ENCODE assay signal across 1 cellular context in the genomic region with DNA sequence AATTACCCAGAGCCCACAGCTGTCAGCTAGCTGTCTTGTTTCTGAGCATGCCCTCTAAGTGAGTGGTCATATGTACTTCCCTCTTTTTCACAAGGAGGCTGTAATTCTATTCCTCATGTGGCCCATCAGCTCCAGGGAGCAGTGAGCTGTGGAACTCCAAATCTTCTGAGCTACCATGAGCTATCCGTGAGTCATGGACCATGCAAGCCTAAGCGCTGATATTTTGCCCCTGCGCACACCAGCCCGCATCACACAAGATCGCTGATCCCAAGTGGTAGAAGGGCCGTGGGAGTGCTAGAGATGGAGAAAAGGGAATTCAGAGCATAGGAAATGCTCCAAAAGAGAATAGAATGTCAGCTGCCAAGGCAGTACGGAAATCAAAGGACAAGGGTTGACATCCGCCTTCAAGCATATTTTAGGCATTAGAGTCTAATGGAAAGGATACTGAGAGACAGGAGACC.
TF ChIP-seq lines count a peak whose summit lies in the region.

No MANE protein-coding gene starts in this region.

TF ChIP-seq in endothelial cell of umbilical vein, 7 proteins besides CTCF, POLR2A, EP300 and RAD21:
- TF ChIP-seq JUN (IDR thresholded peaks at IDR 0.05; ENCODE audit: borderline replicate concordance, insufficient read depth, insufficient read length, low read depth) (no peak), EZH2 (IDR thresholded peaks at IDR 0.05; ENCODE audit: borderline replicate concordance, low read depth, low read length, severe bottlenecking) (no peak), FOS (IDR thresholded peaks at IDR 0.05; ENCODE audit: borderline replicate concordance, insufficient read depth, low read length) (peak; percentile 54)
TF ChIP-seq in endothelial cell of umbilical vein: peak in this region for 1.
